1 cellular context compared by ENCODE assay signal in the genomic region with DNA sequence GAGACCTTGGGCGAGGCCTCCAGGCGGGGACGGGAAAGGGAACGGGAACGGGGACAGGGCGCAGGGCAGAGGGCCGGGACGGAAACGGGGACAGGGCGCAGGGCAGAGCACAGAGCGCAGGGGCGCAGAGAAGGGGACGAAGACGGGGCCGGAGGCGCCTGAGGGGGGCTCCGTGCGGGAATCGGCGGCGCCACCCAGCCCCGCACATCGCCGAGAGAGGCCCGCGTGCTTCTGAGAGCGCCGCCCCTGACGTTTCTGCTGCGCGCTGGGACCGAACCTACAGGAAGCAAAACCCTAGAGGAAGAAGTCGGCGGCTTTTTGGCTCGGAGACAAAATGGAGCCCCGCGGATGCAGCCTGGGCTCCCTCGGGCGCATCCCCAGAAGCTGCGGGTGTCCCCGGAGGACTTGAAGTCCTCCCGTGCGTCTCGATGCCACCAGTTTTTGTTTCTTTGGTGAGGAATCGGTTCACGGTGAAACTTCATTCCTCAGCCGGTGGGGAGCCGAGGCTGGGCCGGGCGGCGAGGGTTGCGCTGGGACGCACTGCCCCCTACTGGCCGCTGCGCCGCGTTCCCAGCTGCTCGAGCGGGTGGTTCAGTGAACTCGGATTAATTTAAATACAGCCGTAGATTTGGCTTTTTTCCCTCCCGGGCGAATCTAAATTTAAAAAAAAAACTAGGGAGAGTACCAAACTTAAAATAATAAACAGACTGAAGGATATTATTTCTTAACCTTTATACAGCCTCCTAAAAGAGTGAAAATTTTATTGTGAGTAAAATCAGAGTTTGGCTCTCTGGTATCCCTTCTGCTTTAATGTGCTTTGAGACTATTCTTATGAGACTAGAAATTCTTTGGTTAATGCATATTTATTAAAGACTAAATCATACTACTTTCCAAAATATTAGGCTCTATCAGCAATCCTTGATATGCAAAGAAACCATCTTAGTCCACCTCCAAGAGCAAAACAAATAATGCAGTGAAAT.
TF ChIP-seq lines count a peak whose summit lies in the region.

No MANE protein-coding gene starts in this region.

TF ChIP-seq in GM12878, 131 proteins besides CTCF, POLR2A, EP300 and RAD21 (continued from another document and continues in another):
- TF ChIP-seq, protein P1, sequence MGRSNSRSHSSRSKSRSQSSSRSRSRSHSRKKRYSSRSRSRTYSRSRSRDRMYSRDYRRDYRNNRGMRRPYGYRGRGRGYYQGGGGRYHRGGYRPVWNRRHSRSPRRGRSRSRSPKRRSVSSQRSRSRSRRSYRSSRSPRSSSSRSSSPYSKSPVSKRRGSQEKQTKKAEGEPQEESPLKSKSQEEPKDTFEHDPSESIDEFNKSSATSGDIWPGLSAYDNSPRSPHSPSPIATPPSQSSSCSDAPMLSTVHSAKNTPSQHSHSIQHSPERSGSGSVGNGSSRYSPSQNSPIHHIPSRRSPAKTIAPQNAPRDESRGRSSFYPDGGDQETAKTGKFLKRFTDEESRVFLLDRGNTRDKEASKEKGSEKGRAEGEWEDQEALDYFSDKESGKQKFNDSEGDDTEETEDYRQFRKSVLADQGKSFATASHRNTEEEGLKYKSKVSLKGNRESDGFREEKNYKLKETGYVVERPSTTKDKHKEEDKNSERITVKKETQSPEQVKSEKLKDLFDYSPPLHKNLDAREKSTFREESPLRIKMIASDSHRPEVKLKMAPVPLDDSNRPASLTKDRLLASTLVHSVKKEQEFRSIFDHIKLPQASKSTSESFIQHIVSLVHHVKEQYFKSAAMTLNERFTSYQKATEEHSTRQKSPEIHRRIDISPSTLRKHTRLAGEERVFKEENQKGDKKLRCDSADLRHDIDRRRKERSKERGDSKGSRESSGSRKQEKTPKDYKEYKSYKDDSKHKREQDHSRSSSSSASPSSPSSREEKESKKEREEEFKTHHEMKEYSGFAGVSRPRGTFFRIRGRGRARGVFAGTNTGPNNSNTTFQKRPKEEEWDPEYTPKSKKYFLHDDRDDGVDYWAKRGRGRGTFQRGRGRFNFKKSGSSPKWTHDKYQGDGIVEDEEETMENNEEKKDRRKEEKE (IDR thresholded peaks at IDR 0.05) = no peak
- TF ChIP-seq STAT3 (IDR thresholded peaks at IDR 0.05; ENCODE audit: low read depth, low read length) = no peak
- no peak for TF ChIP-seq ZBED1 (IDR thresholded peaks at IDR 0.05; ENCODE audit: borderline replicate concordance)
- no peak for TF ChIP-seq NRF1 (conservative IDR thresholded peaks at IDR 0.05; ENCODE audit: low read depth, low read length)
- TF ChIP-seq E2F8 (IDR thresholded peaks at IDR 0.05; ENCODE audit: low read depth, partially characterized antibody) = no peak
- TF ChIP-seq CREB1 (IDR thresholded peaks at IDR 0.05; ENCODE audit: low read depth) = peak; percentile 53; the same call in 1 of the 2 replicates
- TF ChIP-seq MYC (IDR thresholded peaks at IDR 0.05; ENCODE audit: insufficient read depth, insufficient read length, insufficient replicate concordance, low read length, severe bottlenecking) = no peak
- TF ChIP-seq ETV6 (conservative IDR thresholded peaks at IDR 0.05 in 1 of 2, IDR thresholded peaks at IDR 0.05 in 1 of 2; ENCODE audit: borderline replicate concordance in 1 of 2, low read depth in 1 of 2) = no peak
- no peak for TF ChIP-seq DPF2 (IDR thresholded peaks at IDR 0.05)
- no peak for TF ChIP-seq POLR2AphosphoS5 (IDR thresholded peaks at IDR 0.05; ENCODE audit: low read length)
- TF ChIP-seq KAT2A (conservative IDR thresholded peaks at IDR 0.05; ENCODE audit: control insufficient read depth, low read depth, low read length) = no peak
- TF ChIP-seq NFIC (IDR thresholded peaks at IDR 0.05; ENCODE audit: low read depth, low read length) = no peak
- TF ChIP-seq BACH1 (IDR thresholded peaks at IDR 0.05; ENCODE audit: borderline replicate concordance) = no peak
- no peak for TF ChIP-seq BCL11A (IDR thresholded peaks at IDR 0.05; ENCODE audit: low read depth, low read length)
- TF ChIP-seq NR2C2 (IDR thresholded peaks at IDR 0.05; ENCODE audit: borderline replicate concordance, control insufficient read depth, insufficient read length, low read depth) = no peak
- 0 out of 2 replicates have a peak, but pooled peaks have one; percentile 42 for TF ChIP-seq MAX (IDR thresholded peaks at IDR 0.05; ENCODE audit: low read depth, low read length)
- no peak for TF ChIP-seq HSF1 (IDR thresholded peaks at IDR 0.05; ENCODE audit: low read depth, low read length)
- no peak for TF ChIP-seq FOXM1 (IDR thresholded peaks at IDR 0.05; ENCODE audit: low read depth, low read length)
- no peak for TF ChIP-seq SIX5 (IDR thresholded peaks at IDR 0.05; ENCODE audit: low read depth, low read length, severe bottlenecking)
- no peak for TF ChIP-seq MEF2A (IDR thresholded peaks at IDR 0.05; ENCODE audit: insufficient read depth, low read depth, low read length)
- no peak for TF ChIP-seq IRF4 (IDR thresholded peaks at IDR 0.05; ENCODE audit: low read depth, low read length)
- no peak for TF ChIP-seq TARDBP (IDR thresholded peaks at IDR 0.05; ENCODE audit: borderline replicate concordance)
- TF ChIP-seq ZNF274 (IDR thresholded peaks at IDR 0.05; ENCODE audit: insufficient read depth, insufficient read length) = no peak
- TF ChIP-seq FOXK2 (IDR thresholded peaks at IDR 0.05) = no peak
- TF ChIP-seq, protein P2, sequence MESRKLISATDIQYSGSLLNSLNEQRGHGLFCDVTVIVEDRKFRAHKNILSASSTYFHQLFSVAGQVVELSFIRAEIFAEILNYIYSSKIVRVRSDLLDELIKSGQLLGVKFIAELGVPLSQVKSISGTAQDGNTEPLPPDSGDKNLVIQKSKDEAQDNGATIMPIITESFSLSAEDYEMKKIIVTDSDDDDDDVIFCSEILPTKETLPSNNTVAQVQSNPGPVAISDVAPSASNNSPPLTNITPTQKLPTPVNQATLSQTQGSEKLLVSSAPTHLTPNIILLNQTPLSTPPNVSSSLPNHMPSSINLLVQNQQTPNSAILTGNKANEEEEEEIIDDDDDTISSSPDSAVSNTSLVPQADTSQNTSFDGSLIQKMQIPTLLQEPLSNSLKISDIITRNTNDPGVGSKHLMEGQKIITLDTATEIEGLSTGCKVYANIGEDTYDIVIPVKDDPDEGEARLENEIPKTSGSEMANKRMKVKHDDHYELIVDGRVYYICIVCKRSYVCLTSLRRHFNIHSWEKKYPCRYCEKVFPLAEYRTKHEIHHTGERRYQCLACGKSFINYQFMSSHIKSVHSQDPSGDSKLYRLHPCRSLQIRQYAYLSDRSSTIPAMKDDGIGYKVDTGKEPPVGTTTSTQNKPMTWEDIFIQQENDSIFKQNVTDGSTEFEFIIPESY (IDR thresholded peaks at IDR 0.05) = no peak
- no peak for TF ChIP-seq ZNF24 (IDR thresholded peaks at IDR 0.05)
- TF ChIP-seq POLR2AphosphoS2 (IDR thresholded peaks at IDR 0.05; ENCODE audit: low read depth, low read length) = no peak
- no peak for TF ChIP-seq MEF2B (IDR thresholded peaks at IDR 0.05; ENCODE audit: partially characterized antibody, poor library complexity, severe bottlenecking)
- TF ChIP-seq HDAC6 (IDR thresholded peaks at IDR 0.05; ENCODE audit: unreplicated experiment) = peak; percentile 23
- TF ChIP-seq TCF12 (IDR thresholded peaks at IDR 0.05; ENCODE audit: low read depth, low read length) = peak; percentile 31; the same call in 1 of the 2 replicates
- TF ChIP-seq NR2F1 (conservative IDR thresholded peaks at IDR 0.05) = no peak
- TF ChIP-seq RFX5 (IDR thresholded peaks at IDR 0.05; ENCODE audit: low read depth, low read length) = no peak
- no peak for TF ChIP-seq MYB (IDR thresholded peaks at IDR 0.05; ENCODE audit: borderline replicate concordance, low read depth, low read length)
- TF ChIP-seq SRF (IDR thresholded peaks at IDR 0.05; ENCODE audit: low read depth in 2 of 2, low read length in 2 of 2) = no peak
- TF ChIP-seq SPI1 (IDR thresholded peaks at IDR 0.05; ENCODE audit: borderline replicate concordance, insufficient read depth, low read depth, low read length) = no peak
- no peak for TF ChIP-seq SIN3A (IDR thresholded peaks at IDR 0.05; ENCODE audit: low read depth, low read length)
- no peak for TF ChIP-seq EED (IDR thresholded peaks at IDR 0.05; ENCODE audit: low read depth)
- TF ChIP-seq KDM1A (IDR thresholded peaks at IDR 0.05; ENCODE audit: borderline replicate concordance) = no peak
- TF ChIP-seq ZNF592 (IDR thresholded peaks at IDR 0.05) = 0 out of 2 replicates have a peak, but pooled peaks have one; percentile 43
- peak; percentile 40; the same call in 1 of the 2 replicates for TF ChIP-seq CREM (IDR thresholded peaks at IDR 0.05; ENCODE audit: low read depth)
- TF ChIP-seq BRCA1 (IDR thresholded peaks at IDR 0.05; ENCODE audit: low read depth, low read length) = no peak
- TF ChIP-seq PAX5 (IDR thresholded peaks at IDR 0.05; ENCODE audit: borderline replicate concordance, low read depth, low read length) = no peak
